ENCODE assay signal across 8 cellular contexts in genomic region chr15:31216210-31216911, GRCh38.
A peak's percentile ranks its signal among the peaks of the same experiment; 100 is the strongest.
DNase-seq lines count a peak whose midpoint lies in the region; ATAC-seq lines count a peak whose summit lies in the region.

No MANE protein-coding gene starts in this region.

- no peaks in the 10 kb centered on the region for H3K27me3 Mint-ChIP-seq in activated T-helper 2 cell treated with anti-CD3 and anti-CD28 coated beads, Interferon-gamma antibody, Interleukin-2, Interleukin-4, amounts not matched to agents 10 μg/mL and 5 μg/mL and 100 μg/mL, durations not matched to agents 14 hours and 24 hours and 36 hours (ENCODE audit: low read depth)

- H3K27ac ChIP-seq in BLaER1 (peak overlapping the region; percentile 98), aorta (ENCODE audit: low read depth in 1 of 2, low read length in 2 of 2) (no peak overlapping the region)

- peaks cover 28% of the 10 kb centered on the region for H3K4me1 Mint-ChIP-seq in activated T-helper 2 cell treated with anti-CD3 and anti-CD28 coated beads, Interferon-gamma antibody, Interleukin-2, Interleukin-4, amounts not matched to agents 10 μg/mL and 5 μg/mL and 100 μg/mL, durations not matched to agents 14 hours and 24 hours and 36 hours (ENCODE audit: low read depth)

- peak overlapping the region; percentile 72 for H3K4me3 ChIP-seq in BLaER1
- H3K4me3 ChIP-seq in aorta (ENCODE audit: low read length in 2 of 2): peak overlapping the region; percentile 18 to 77

- peak overlapping the region; percentile 93 for H3K27ac Mint-ChIP-seq in activated T-helper 2 cell treated with anti-CD3 and anti-CD28 coated beads, Interferon-gamma antibody, Interleukin-2, Interleukin-4, amounts not matched to agents 10 μg/mL and 5 μg/mL and 100 μg/mL, durations not matched to agents 14 hours and 24 hours and 36 hours

- WGBS in aorta, 2 donors: 35 to 45% methylated on average over 16 to 30 of the region's 30 CpGs

- DNase-seq in NOMO-1 treated with dmso at 0.1 percent for 144 hours (lab: John Stamatoyannopoulos, UW; ENCODE audit: unreplicated experiment) (peak; percentile 94), germinal center (ENCODE audit: low spot score) (peak; percentile 65), nucleus accumbens (lab: John Stamatoyannopoulos, UW) (peak in 33 of 56 donors; percentile 23 to 68 (median 48)), aorta (peak; percentile 88 to 93)
- peak; percentile 72 for DNase-seq in activated T-helper 2 cell treated with anti-CD3 and anti-CD28 coated beads, Interferon-gamma antibody, Interleukin-2, Interleukin-4, amounts not matched to agents 10 μg/mL and 5 μg/mL and 100 μg/mL, durations not matched to agents 14 hours and 24 hours and 36 hours (ENCODE audit: low spot score)

- H3K36me3 ChIP-seq in BLaER1 (no peaks in the 10 kb centered on the region), aorta (ENCODE audit: control insufficient read depth in 1 of 2, insufficient read depth in 2 of 2, low read length in 1 of 2) (no peaks in the 10 kb centered on the region)

- peaks cover 2% of the 10 kb centered on the region for H3K9me3 Mint-ChIP-seq in activated T-helper 2 cell treated with anti-CD3 and anti-CD28 coated beads, Interferon-gamma antibody, Interleukin-2, Interleukin-4, amounts not matched to agents 10 μg/mL and 5 μg/mL and 100 μg/mL, durations not matched to agents 14 hours and 24 hours and 36 hours

- peaks cover under 1% of the 10 kb centered on the region for H3K36me3 Mint-ChIP-seq in activated T-helper 2 cell treated with anti-CD3 and anti-CD28 coated beads, Interferon-gamma antibody, Interleukin-2, Interleukin-4, amounts not matched to agents 10 μg/mL and 5 μg/mL and 100 μg/mL, durations not matched to agents 14 hours and 24 hours and 36 hours (ENCODE audit: low read depth)

- peak overlapping the region; percentile 85 for H3K4me3 Mint-ChIP-seq in activated T-helper 2 cell treated with anti-CD3 and anti-CD28 coated beads, Interferon-gamma antibody, Interleukin-2, Interleukin-4, amounts not matched to agents 10 μg/mL and 5 μg/mL and 100 μg/mL, durations not matched to agents 14 hours and 24 hours and 36 hours (ENCODE audit: low read depth)

- ATAC-seq in GM19025 (IDR thresholded peaks at IDR 0.05; ENCODE audit: low read depth, unreplicated experiment) (peak; percentile 30), HG03159 (IDR thresholded peaks at IDR 0.05; ENCODE audit: unreplicated experiment) (peak; percentile 34), aorta (ENCODE audit: low FRiP score) (peak; percentile 86)

- H3K4me1 ChIP-seq in BLaER1: peaks cover 35% of the 10 kb centered on the region
- H3K4me1 ChIP-seq in aorta (ENCODE audit: control insufficient read depth in 1 of 2, insufficient read depth in 2 of 2, low read length in 2 of 2): peaks cover 0 to 3% of the 10 kb centered on the region in 2 donors

- peak overlapping the region; percentile 93 for H3K9ac ChIP-seq in BLaER1

- H3K27me3 ChIP-seq in BLaER1: no peaks in the 10 kb centered on the region
- no peaks in the 10 kb centered on the region for H3K27me3 ChIP-seq in aorta (ENCODE audit: control insufficient read depth in 1 of 2, insufficient read depth in 2 of 2, low read length in 1 of 2)

- H4K20me1 ChIP-seq in BLaER1: no peaks in the 10 kb centered on the region

- peak overlapping the region; percentile 70 for H3K4me2 ChIP-seq in BLaER1

- intact Hi-C loops in activated T-helper 2 cell treated with anti-CD3 and anti-CD28 coated beads, Interferon-gamma antibody, Interleukin-2, Interleukin-4, amounts not matched to agents 10 μg/mL and 5 μg/mL and 100 μg/mL, durations not matched to agents 14 hours and 24 hours and 36 hours (cut with micrococcal nuclease): loop anchor here (1.0 kb wide), 1 partner anchor 219 kb away; no protein-coding TSS in a partner anchor
- intact Hi-C loops in aorta (cut with DNase I): loop anchor here in 1 of 2 donors (2.0 kb wide), 1 partner anchor 20 kb away; no protein-coding TSS in a partner anchor

- peaks cover under 1% of the 10 kb centered on the region; the same call in 1 of the 2 replicates for H3K9me3 ChIP-seq in BLaER1
- H3K9me3 ChIP-seq in aorta (ENCODE audit: control insufficient read depth, low read length): no peaks in the 10 kb centered on the region

Comparison
In these comparisons a context has a peak if more than half of its experiments do, and no peak if none do; other contexts are left out.
1. ATAC-seq: peak in every context shown above with its lines; median percentile 86 in aorta; 34 in HG03159; 30 in GM19025.